In genomic region chr15:39685999-39686613, GRCh38 we compare ENCODE assay signal across 8 cellular contexts.
DNase-seq lines count a peak whose midpoint lies in the region; ATAC-seq, FAIRE-seq and TF ChIP-seq lines count a peak whose summit lies in the region.

No MANE protein-coding gene starts in this region.

- H3K9me3 Mint-ChIP-seq in CD14-positive monocyte: no peaks in the 10 kb centered on the region
- no peaks in the 10 kb centered on the region for H3K9me3 Mint-ChIP-seq in activated CD4-positive, alpha-beta T cell treated with anti-CD3 and anti-CD28 coated beads, Interleukin-2, amount 10 ng/mL, durations not matched to agents 24 days and 14 days

- FAIRE-seq in frontal cortex (lab: Jason Lieb, UNC): peak; percentile 76

- no peaks in the 10 kb centered on the region for H3K4me1 Mint-ChIP-seq in CD14-positive monocyte
- peaks cover 3% of the 10 kb centered on the region for H3K4me1 Mint-ChIP-seq in activated CD4-positive, alpha-beta T cell treated with anti-CD3 and anti-CD28 coated beads, Interleukin-2, amount 10 ng/mL, durations not matched to agents 24 days and 14 days

- H3K36me3 Mint-ChIP-seq in CD14-positive monocyte: no peaks in the 10 kb centered on the region
- no peaks in the 10 kb centered on the region for H3K36me3 Mint-ChIP-seq in activated CD4-positive, alpha-beta T cell treated with anti-CD3 and anti-CD28 coated beads, Interleukin-2, amount 10 ng/mL, durations not matched to agents 24 days and 14 days (ENCODE audit: low read depth)

- no peak overlapping the region for H3K27ac Mint-ChIP-seq in CD14-positive monocyte
- no peak overlapping the region for H3K27ac Mint-ChIP-seq in activated CD4-positive, alpha-beta T cell treated with anti-CD3 and anti-CD28 coated beads, Interleukin-2, amount 10 ng/mL, durations not matched to agents 24 days and 14 days

- TF ChIP-seq CTCF in CD14-positive monocyte (IDR thresholded peaks at IDR 0.05): peak; percentile 86

- peaks cover 0 to 2% (median 2%) of the 10 kb centered on the region in 3 donors for H3K27me3 Mint-ChIP-seq in CD14-positive monocyte (ENCODE audit: low read depth in 3 of 3)
- H3K27me3 Mint-ChIP-seq in activated CD4-positive, alpha-beta T cell treated with anti-CD3 and anti-CD28 coated beads, Interleukin-2, amount 10 ng/mL, durations not matched to agents 24 days and 14 days: peaks cover 11% of the 10 kb centered on the region

- H3K4me3 Mint-ChIP-seq in CD14-positive monocyte: no peak overlapping the region
- H3K4me3 Mint-ChIP-seq in activated CD4-positive, alpha-beta T cell treated with anti-CD3 and anti-CD28 coated beads, Interleukin-2, amount 10 ng/mL, durations not matched to agents 24 days and 14 days: no peak overlapping the region

- peak; percentile 60 for ATAC-seq in GM18868 (IDR thresholded peaks at IDR 0.05; ENCODE audit: unreplicated experiment)
- ATAC-seq in HG02623 (IDR thresholded peaks at IDR 0.05; ENCODE audit: unreplicated experiment): no peak
- no peak for ATAC-seq in activated CD4-positive, CD25-positive, alpha-beta regulatory T cell treated with anti-CD3 and anti-CD28 coated beads, Interleukin-2, amount 50 U/mL, for 24 hours

- DNase-seq in CD14-positive monocyte (ENCODE audit: low spot score): no peak
- peak; percentile 43 for DNase-seq in NCI-H2227 (lab: John Stamatoyannopoulos, UW; ENCODE audit: unreplicated experiment)
- DNase-seq in activated CD4-positive, alpha-beta T cell treated with anti-CD3 and anti-CD28 coated beads, Interleukin-2, amount 10 ng/mL, durations not matched to agents 24 days and 14 days: peak; percentile 77
- peak in 1 of 2 donors; percentile 26 for DNase-seq in frontal cortex (ENCODE audit: low spot score in 2 of 2)
- DNase-seq in pons (ENCODE audit: low spot score): peak; percentile 51

- intact Hi-C loops in CD14-positive monocyte (cut with micrococcal nuclease): no loop called here
- intact Hi-C loops in activated CD4-positive, alpha-beta T cell treated with anti-CD3 and anti-CD28 coated beads, Interleukin-2, amount 10 ng/mL, durations not matched to agents 24 days and 14 days (cut with micrococcal nuclease): loop anchor here (1.0 to 10.0 kb wide), 2 partner anchors 70 to 189 kb away; no protein-coding TSS in a partner anchor
